ENCODE assay signal across 1 cellular context in the genomic region with DNA sequence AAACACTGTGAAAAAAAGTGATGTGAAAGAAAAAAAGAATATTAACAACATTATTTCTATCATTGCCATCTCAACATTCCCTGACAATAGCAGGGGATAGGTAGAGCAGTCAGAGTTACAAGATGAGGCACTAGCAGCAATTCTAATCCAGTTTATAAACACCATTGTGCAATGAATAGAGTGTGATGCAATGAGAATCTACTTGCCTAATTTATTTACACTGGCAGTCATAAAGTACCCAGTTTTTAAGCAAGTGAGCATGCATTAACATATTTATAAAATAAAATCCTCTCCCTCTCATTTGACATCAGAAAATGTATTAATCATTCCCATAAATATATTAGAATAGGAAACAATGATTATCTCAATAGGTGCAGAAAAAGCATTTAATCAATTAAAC.
TF ChIP-seq lines count a peak whose summit lies in the region.

No MANE protein-coding gene starts in this region.

TF ChIP-seq in HEK293, 187 proteins besides CTCF, POLR2A, EP300 and RAD21 (continued from another document):
- TF ChIP-seq PRDM6 (tag by site-specific recombination; IDR thresholded peaks at IDR 0.05) (peak; percentile 42; the same call in 1 of the 2 replicates), ZEB2 (tag by site-specific recombination; IDR thresholded peaks at IDR 0.05) (peak; percentile 54), ZNF132 (tag by site-specific recombination; IDR thresholded peaks at IDR 0.05; ENCODE audit: borderline replicate concordance) (no peak), ZNF560 (tag by site-specific recombination; IDR thresholded peaks at IDR 0.05; ENCODE audit: borderline replicate concordance) (no peak), ZNF433 (tag by site-specific recombination; IDR thresholded peaks at IDR 0.05; ENCODE audit: low read depth) (no peak), ZNF473 (tag by site-specific recombination; IDR thresholded peaks at IDR 0.05) (no peak)
- TF ChIP-seq, protein P1, sequence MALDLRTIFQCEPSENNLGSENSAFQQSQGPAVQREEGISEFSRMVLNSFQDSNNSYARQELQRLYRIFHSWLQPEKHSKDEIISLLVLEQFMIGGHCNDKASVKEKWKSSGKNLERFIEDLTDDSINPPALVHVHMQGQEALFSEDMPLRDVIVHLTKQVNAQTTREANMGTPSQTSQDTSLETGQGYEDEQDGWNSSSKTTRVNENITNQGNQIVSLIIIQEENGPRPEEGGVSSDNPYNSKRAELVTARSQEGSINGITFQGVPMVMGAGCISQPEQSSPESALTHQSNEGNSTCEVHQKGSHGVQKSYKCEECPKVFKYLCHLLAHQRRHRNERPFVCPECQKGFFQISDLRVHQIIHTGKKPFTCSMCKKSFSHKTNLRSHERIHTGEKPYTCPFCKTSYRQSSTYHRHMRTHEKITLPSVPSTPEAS (tag by site-specific recombination; IDR thresholded peaks at IDR 0.05), result no peak
